Comparison of ENCODE assay signal across 15 cellular contexts in the genomic region with DNA sequence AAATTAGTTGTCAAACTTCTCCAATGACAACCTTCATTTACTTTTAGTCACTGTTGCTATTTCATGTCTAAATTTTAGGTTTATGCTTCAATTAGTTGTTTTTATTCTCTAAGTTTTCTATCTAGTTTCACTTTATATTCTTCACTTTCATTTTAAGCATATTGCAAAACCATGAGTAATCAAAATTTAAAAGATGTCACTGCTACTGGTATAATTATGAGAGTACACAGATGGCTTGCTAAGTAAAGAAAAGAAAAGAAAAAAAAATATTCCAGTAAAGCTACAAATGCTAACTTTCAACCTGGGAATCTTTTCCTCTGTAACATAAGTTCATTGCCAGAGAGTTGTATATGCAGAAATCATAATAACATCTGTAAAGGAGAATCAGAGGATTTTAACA.
"Had no signal": no experiment of that assay in that cellular context is flagged by ENCODE, and none has a peak within 500 bp of the region (broad histone marks: within the 10 kb centered on the region; RNA-seq: fewer than 3 reads in every experiment).

No MANE protein-coding gene starts in this region.

- H3K4me1 ChIP-seq: ascending aorta, spleen had no signal

- H3K36me3 ChIP-seq: ascending aorta, ovary, spleen, thoracic aorta had no signal

- ATAC-seq: activated CD8-positive, alpha-beta T cell treated with anti-CD3 and anti-CD28 coated beads, Interleukin-2, amount 10 ng/mL, durations not matched to agents 7 days and 5 days; esophagus mucosa; sciatic nerve; stimulated activated naive CD8-positive, alpha-beta T cell treated with anti-CD3 and anti-CD28 coated beads, Interleukin-15, amount 100 ng/mL, for 72 hours had no signal

- FAIRE-seq: bronchial epithelial cell had no signal

- H3K9me3 ChIP-seq: ascending aorta, ovary, thoracic aorta had no signal

- H3K27ac ChIP-seq: ascending aorta, ovary, spleen, thoracic aorta had no signal

- H3K27me3 ChIP-seq: ascending aorta, ovary, spleen had no signal

- DNase-seq: activated CD4-positive, alpha-beta T cell treated with anti-CD3 and anti-CD28 coated beads, Interleukin-2, amount 10 ng/mL, durations not matched to agents 24 days and 14 days; activated CD4-positive, CD25-positive, alpha-beta regulatory T cell; activated CD8-positive, alpha-beta memory T cell treated with anti-CD3 and anti-CD28 coated beads, Interleukin-2, amount 50 U/mL, for 48 hours; activated CD8-positive, alpha-beta T cell treated with anti-CD3 and anti-CD28 coated beads, Interleukin-2, amount 10 ng/mL, durations not matched to agents 7 days and 5 days; activated naive CD4-positive, alpha-beta T cell; activated naive CD8-positive, alpha-beta T cell treated with anti-CD3 and anti-CD28 coated beads, Interleukin-2, amount 10 ng/mL, durations not matched to agents 7 days and 5 days; foreskin melanocyte; ovary; spleen; stimulated activated naive CD8-positive, alpha-beta T cell treated with anti-CD3 and anti-CD28 coated beads, Interleukin-15, amount 100 ng/mL, for 72 hours had no signal

- H3K4me3 ChIP-seq: ascending aorta, ovary, spleen, thoracic aorta had no signal
